In genomic region chr19:4379383-4380253, GRCh38 we compare ENCODE assay signal across 8 cellular contexts. TPM values are rescaled to one million over a fixed set of nuclear protein-coding genes. Genes with fewer than 3 reads are reported as not detected.
DNase-seq lines count a peak whose midpoint lies in the region; ATAC-seq and TF ChIP-seq lines count a peak whose summit lies in the region.

No MANE protein-coding gene starts in this region.

- H3K4me1 Mint-ChIP-seq in chondrocyte (ENCODE audit: low read depth) = peaks cover 56% of the 10 kb centered on the region

- no peak overlapping the region for H3K4me3 Mint-ChIP-seq in chondrocyte (ENCODE audit: unreplicated experiment)

- H3K36me3 ChIP-seq in neuronal stem cell (replicated peaks in 1 of 2; ENCODE audit: control insufficient read depth in 2 of 2, insufficient read depth in 2 of 2, low read length in 2 of 2) (peaks cover 3 to 21% of the 10 kb centered on the region in 2 donors), H7 (replicated peaks; ENCODE audit: control insufficient read depth, insufficient read depth, low read length) (no peaks in the 10 kb centered on the region; the same call in 1 of the 2 replicates), testis (ENCODE audit: low read depth, missing control alignments) (no peaks in the 10 kb centered on the region)

- H3K4ac ChIP-seq in neuronal stem cell (ENCODE audit: low read length) = no peak overlapping the region

- peak overlapping the region; percentile 73 for H3K9ac ChIP-seq in neuronal stem cell (ENCODE audit: low read depth, low read length, poor library complexity)

- TF ChIP-seq POLR2A in testis (IDR thresholded peaks at IDR 0.05) = no peak

- no peaks in the 10 kb centered on the region for H3K27me3 Mint-ChIP-seq in chondrocyte (ENCODE audit: low read depth)

- H3K4me3 ChIP-seq in neuronal stem cell (ENCODE audit: low read length in 2 of 2) = no peak overlapping the region
- no peak overlapping the region for H3K4me3 ChIP-seq in H7 (ENCODE audit: insufficient read depth, low read depth, low read length)
- no peak overlapping the region for H3K4me3 ChIP-seq in testis

- TF ChIP-seq CTCF in chondrocyte (IDR thresholded peaks at IDR 0.05) (no peak), testis (IDR thresholded peaks at IDR 0.05) (no peak)

- intact Hi-C loops in testis (cut with DNase I; ENCODE audit: low total_unique reads) = no loop called here

- H4K91ac ChIP-seq in neuronal stem cell (ENCODE audit: low read depth, low read length, poor library complexity) = peak overlapping the region; percentile 34

- H3K4me1 ChIP-seq in neuronal stem cell (ENCODE audit: control insufficient read depth in 2 of 2, insufficient read depth in 1 of 2, low read depth in 1 of 2, low read length in 2 of 2) (peaks cover 17 to 18% of the 10 kb centered on the region in 2 donors), testis (peaks cover 31% of the 10 kb centered on the region)

- H3K27ac Mint-ChIP-seq in chondrocyte (ENCODE audit: unreplicated experiment) = peak overlapping the region; percentile 67

- no peaks in the 10 kb centered on the region for H3K9me3 ChIP-seq in neuronal stem cell (replicated peaks in 1 of 2; ENCODE audit: control insufficient read depth in 2 of 2, insufficient read depth in 1 of 2, low read depth in 1 of 2, low read length in 2 of 2)
- H3K9me3 ChIP-seq in testis = no peaks in the 10 kb centered on the region

- no peak overlapping the region for H2AFZ ChIP-seq in neuronal stem cell (ENCODE audit: low read length)

- H3K27me3 ChIP-seq in neuronal stem cell (ENCODE audit: control insufficient read depth in 3 of 3, insufficient read depth in 3 of 3, low read depth in 1 of 3, low read length in 3 of 3) (no peaks in the 10 kb centered on the region), H7 (ENCODE audit: control insufficient read depth, insufficient read depth, low read length) (no peaks in the 10 kb centered on the region), testis (no peaks in the 10 kb centered on the region)

- no peak overlapping the region for H3K4me2 ChIP-seq in neuronal stem cell (ENCODE audit: insufficient read depth, low read length, poor library complexity, severe bottlenecking)

- H3K79me1 ChIP-seq in neuronal stem cell (ENCODE audit: low read depth, low read length) = peaks cover 14% of the 10 kb centered on the region

- H2BK12ac ChIP-seq in neuronal stem cell (ENCODE audit: low read length) = no peak overlapping the region

- H2BK5ac ChIP-seq in neuronal stem cell (ENCODE audit: low read length) = peak overlapping the region; percentile 48

- no CpG with 5 or more reads among the region's 20 CpGs for WGBS in neuronal stem cell (ENCODE audit: extremely low coverage in 2 of 2, insufficient read length in 2 of 2, insufficient replicate concordance in 1 of 2), 2 donors
- WGBS in testis, 2 donors = 61 to 73% methylated on average over 18 to 20 of the region's 20 CpGs

- peak; percentile 12 for DNase-seq in NCI-H345 treated with DMSO at 0.1 percent for 48 hours (lab: John Stamatoyannopoulos, UW; ENCODE audit: unreplicated experiment)
- DNase-seq in chondrocyte (ENCODE audit: low spot score) = no peak
- no peak for DNase-seq in neuronal stem cell (ENCODE audit: low spot score)
- no peak for DNase-seq in H7
- DNase-seq in testis = no peak
- no peak for DNase-seq in NCI-H1048 (lab: John Stamatoyannopoulos, UW)

- H2BK15ac ChIP-seq in neuronal stem cell (ENCODE audit: low read length) = no peak overlapping the region

- peak overlapping the region; percentile 60 for H3K23ac ChIP-seq in neuronal stem cell (ENCODE audit: low read depth, low read length, poor library complexity)

- H3K9me3 Mint-ChIP-seq in chondrocyte (ENCODE audit: low read depth) = no peaks in the 10 kb centered on the region

- H2BK120ac ChIP-seq in neuronal stem cell (ENCODE audit: low read depth, low read length) = no peak overlapping the region

- H3K14ac ChIP-seq in neuronal stem cell (ENCODE audit: low read length) = no peak overlapping the region

- peaks cover 2% of the 10 kb centered on the region for H3K36me3 Mint-ChIP-seq in chondrocyte (ENCODE audit: low read depth)

- ATAC-seq in GM18498 (IDR thresholded peaks at IDR 0.05; ENCODE audit: unreplicated experiment) (peak; percentile 19), HG03159 (IDR thresholded peaks at IDR 0.05; ENCODE audit: unreplicated experiment) (no peak)

- H3K18ac ChIP-seq in neuronal stem cell (ENCODE audit: low read length) = no peak overlapping the region

- H2AK5ac ChIP-seq in neuronal stem cell (ENCODE audit: low read depth, low read length) = no peak overlapping the region

- H3K27ac ChIP-seq in neuronal stem cell (replicated peaks; ENCODE audit: low read length) = no peak overlapping the region
- H3K27ac ChIP-seq in testis = no peak overlapping the region

- H4K8ac ChIP-seq in neuronal stem cell (ENCODE audit: low read depth, low read length) = no peak overlapping the region

RNA-seq across cellular contexts. Expression of gene SH3GL1, which starts 20.7 kb away (rescaled TPM):
- total RNA-seq in chondrocyte (96.3 to 103 TPM (median 96.6 TPM) in 3 replicates), testis (10 to 100 TPM; 41.6 to 53.4 TPM)
- polyA plus RNA-seq in neuronal stem cell (2013, experiment 1 of 2) = 88.3 TPM
- 86.1 TPM for polyA plus RNA-seq in neuronal stem cell (2013, experiment 2 of 2)
- total RNA-seq in H7 (2014; rRNA removed; shearing (Covaris generic)) = 73.1 and 97.7 TPM in 2 replicates
- polyA plus RNA-seq in testis (ENCODE audit: insufficient read depth, low read depth, low replicate concordance) = 47.3 TPM

RNA-seq across cellular contexts. Expression of gene CHAF1A, which starts 22.8 kb away (rescaled TPM):
- total RNA-seq in chondrocyte (6.6 to 20.5 TPM (median 7.1 TPM) in 3 replicates), testis (10 to 100 TPM; 28.6 to 37.7 TPM)
- polyA plus RNA-seq in neuronal stem cell (2013, experiment 1 of 2) = 59.2 TPM
- 56.4 TPM for polyA plus RNA-seq in neuronal stem cell (2013, experiment 2 of 2)
- total RNA-seq in H7 (2014; rRNA removed; shearing (Covaris generic)) = 121 and 122 TPM in 2 replicates
- polyA plus RNA-seq in testis (ENCODE audit: insufficient read depth, low read depth, low replicate concordance) = 24.1 TPM

RNA-seq across cellular contexts. Expression of gene MPND, which starts 36.3 kb away (rescaled TPM):
- total RNA-seq in chondrocyte (13.6 to 14.9 TPM (median 14.1 TPM) in 3 replicates), testis (10 to 100 TPM in 1 of 2 donors, 1 to 10 TPM in 1; 9.1 to 13.3 TPM)
- polyA plus RNA-seq in neuronal stem cell (2013, experiment 1 of 2) = 20.6 TPM
- 22.4 TPM for polyA plus RNA-seq in neuronal stem cell (2013, experiment 2 of 2)
- total RNA-seq in H7 (2014; rRNA removed; shearing (Covaris generic)) = 11.4 and 17.4 TPM in 2 replicates
- 14.3 TPM for polyA plus RNA-seq in testis (ENCODE audit: insufficient read depth, low read depth, low replicate concordance)

RNA-seq across cellular contexts. Expression of gene STAP2, which starts 41.0 kb away (rescaled TPM):
- 0.85 to 2.0 TPM (median 1.0 TPM) in 3 replicates for total RNA-seq in chondrocyte
- polyA plus RNA-seq in neuronal stem cell (2013, experiment 1 of 2) = 6.4 TPM
- polyA plus RNA-seq in neuronal stem cell (2013, experiment 2 of 2) = 7.4 TPM
- total RNA-seq in H7 (2014; rRNA removed; shearing (Covaris generic)) = 14.2 and 18.0 TPM in 2 replicates
- total RNA-seq in testis = 1 to 10 TPM; 5.3 to 6.4 TPM
- 6.2 TPM for polyA plus RNA-seq in testis (ENCODE audit: insufficient read depth, low read depth, low replicate concordance)
